1 cellular context compared by ENCODE assay signal in the genomic region with DNA sequence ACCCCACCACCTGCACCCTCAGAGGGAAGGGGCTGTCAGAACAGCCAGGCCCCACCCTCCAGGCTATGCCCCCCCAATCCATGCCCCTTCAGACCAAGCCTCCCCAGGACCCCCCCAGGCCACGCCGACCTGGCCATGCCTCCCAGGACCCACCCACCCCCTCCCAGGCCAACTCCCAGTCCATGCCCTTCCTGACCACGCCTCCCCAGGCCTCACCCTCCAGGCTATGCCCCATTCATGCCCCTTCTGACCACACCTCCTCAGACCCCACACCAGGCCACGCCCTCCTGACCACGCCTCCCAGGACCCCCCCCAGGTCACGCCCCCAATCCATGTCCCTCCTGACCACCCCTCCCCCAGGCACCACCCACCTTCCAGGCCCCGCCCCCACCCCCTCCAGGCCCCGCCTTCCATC.
TF ChIP-seq lines count a peak whose summit lies in the region.

No MANE protein-coding gene starts in this region.

TF ChIP-seq in GM23338, 12 proteins besides CTCF, POLR2A, EP300 and RAD21 (continued from another document):
- TF ChIP-seq, protein P1, sequence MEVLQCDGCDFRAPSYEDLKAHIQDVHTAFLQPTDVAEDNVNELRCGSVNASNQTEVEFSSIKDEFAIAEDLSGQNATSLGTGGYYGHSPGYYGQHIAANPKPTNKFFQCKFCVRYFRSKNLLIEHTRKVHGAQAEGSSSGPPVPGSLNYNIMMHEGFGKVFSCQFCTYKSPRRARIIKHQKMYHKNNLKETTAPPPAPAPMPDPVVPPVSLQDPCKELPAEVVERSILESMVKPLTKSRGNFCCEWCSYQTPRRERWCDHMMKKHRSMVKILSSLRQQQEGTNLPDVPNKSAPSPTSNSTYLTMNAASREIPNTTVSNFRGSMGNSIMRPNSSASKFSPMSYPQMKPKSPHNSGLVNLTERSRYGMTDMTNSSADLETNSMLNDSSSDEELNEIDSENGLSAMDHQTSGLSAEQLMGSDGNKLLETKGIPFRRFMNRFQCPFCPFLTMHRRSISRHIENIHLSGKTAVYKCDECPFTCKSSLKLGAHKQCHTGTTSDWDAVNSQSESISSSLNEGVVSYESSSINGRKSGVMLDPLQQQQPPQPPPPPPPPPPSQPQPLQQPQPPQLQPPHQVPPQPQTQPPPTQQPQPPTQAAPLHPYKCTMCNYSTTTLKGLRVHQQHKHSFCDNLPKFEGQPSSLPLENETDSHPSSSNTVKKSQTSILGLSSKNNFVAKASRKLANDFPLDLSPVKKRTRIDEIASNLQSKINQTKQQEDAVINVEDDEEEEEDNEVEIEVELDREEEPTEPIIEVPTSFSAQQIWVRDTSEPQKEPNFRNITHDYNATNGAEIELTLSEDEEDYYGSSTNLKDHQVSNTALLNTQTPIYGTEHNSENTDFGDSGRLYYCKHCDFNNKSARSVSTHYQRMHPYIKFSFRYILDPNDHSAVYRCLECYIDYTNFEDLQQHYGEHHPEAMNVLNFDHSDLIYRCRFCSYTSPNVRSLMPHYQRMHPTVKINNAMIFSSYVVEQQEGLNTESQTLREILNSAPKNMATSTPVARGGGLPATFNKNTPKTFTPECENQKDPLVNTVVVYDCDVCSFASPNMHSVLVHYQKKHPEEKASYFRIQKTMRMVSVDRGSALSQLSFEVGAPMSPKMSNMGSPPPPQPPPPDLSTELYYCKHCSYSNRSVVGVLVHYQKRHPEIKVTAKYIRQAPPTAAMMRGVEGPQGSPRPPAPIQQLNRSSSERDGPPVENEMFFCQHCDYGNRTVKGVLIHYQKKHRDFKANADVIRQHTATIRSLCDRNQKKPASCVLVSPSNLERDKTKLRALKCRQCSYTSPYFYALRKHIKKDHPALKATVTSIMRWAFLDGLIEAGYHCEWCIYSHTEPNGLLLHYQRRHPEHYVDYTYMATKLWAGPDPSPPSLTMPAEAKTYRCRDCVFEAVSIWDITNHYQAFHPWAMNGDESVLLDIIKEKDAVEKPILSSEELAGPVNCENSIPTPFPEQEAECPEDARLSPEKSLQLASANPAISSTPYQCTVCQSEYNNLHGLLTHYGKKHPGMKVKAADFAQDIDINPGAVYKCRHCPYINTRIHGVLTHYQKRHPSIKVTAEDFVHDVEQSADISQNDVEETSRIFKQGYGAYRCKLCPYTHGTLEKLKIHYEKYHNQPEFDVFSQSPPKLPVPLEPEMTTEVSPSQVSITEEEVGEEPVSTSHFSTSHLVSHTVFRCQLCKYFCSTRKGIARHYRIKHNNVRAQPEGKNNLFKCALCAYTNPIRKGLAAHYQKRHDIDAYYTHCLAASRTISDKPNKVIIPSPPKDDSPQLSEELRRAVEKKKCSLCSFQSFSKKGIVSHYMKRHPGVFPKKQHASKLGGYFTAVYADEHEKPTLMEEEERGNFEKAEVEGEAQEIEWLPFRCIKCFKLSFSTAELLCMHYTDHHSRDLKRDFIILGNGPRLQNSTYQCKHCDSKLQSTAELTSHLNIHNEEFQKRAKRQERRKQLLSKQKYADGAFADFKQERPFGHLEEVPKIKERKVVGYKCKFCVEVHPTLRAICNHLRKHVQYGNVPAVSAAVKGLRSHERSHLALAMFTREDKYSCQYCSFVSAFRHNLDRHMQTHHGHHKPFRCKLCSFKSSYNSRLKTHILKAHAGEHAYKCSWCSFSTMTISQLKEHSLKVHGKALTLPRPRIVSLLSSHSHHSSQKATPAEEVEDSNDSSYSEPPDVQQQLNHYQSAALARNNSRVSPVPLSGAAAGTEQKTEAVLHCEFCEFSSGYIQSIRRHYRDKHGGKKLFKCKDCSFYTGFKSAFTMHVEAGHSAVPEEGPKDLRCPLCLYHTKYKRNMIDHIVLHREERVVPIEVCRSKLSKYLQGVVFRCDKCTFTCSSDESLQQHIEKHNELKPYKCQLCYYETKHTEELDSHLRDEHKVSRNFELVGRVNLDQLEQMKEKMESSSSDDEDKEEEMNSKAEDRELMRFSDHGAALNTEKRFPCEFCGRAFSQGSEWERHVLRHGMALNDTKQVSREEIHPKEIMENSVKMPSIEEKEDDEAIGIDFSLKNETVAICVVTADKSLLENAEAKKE (CRISPR knock-in tag; IDR thresholded peaks at IDR 0.05), result no peak
- TF ChIP-seq ZNF114 (CRISPR knock-in tag; IDR thresholded peaks at IDR 0.05) (no peak), ZNF331 (CRISPR knock-in tag; IDR thresholded peaks at IDR 0.05; ENCODE audit: low read depth) (no peak), POLR2AphosphoS5 (IDR thresholded peaks at IDR 0.05; ENCODE audit: low read depth) (no peak)
- TF ChIP-seq, protein P2, sequence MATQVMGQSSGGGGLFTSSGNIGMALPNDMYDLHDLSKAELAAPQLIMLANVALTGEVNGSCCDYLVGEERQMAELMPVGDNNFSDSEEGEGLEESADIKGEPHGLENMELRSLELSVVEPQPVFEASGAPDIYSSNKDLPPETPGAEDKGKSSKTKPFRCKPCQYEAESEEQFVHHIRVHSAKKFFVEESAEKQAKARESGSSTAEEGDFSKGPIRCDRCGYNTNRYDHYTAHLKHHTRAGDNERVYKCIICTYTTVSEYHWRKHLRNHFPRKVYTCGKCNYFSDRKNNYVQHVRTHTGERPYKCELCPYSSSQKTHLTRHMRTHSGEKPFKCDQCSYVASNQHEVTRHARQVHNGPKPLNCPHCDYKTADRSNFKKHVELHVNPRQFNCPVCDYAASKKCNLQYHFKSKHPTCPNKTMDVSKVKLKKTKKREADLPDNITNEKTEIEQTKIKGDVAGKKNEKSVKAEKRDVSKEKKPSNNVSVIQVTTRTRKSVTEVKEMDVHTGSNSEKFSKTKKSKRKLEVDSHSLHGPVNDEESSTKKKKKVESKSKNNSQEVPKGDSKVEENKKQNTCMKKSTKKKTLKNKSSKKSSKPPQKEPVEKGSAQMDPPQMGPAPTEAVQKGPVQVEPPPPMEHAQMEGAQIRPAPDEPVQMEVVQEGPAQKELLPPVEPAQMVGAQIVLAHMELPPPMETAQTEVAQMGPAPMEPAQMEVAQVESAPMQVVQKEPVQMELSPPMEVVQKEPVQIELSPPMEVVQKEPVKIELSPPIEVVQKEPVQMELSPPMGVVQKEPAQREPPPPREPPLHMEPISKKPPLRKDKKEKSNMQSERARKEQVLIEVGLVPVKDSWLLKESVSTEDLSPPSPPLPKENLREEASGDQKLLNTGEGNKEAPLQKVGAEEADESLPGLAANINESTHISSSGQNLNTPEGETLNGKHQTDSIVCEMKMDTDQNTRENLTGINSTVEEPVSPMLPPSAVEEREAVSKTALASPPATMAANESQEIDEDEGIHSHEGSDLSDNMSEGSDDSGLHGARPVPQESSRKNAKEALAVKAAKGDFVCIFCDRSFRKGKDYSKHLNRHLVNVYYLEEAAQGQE (IDR thresholded peaks at IDR 0.05; ENCODE audit: unreplicated experiment), result no peak
TF ChIP-seq in GM23338: peak in this region for 0.
